1 cellular context compared by ENCODE assay signal in the genomic region with DNA sequence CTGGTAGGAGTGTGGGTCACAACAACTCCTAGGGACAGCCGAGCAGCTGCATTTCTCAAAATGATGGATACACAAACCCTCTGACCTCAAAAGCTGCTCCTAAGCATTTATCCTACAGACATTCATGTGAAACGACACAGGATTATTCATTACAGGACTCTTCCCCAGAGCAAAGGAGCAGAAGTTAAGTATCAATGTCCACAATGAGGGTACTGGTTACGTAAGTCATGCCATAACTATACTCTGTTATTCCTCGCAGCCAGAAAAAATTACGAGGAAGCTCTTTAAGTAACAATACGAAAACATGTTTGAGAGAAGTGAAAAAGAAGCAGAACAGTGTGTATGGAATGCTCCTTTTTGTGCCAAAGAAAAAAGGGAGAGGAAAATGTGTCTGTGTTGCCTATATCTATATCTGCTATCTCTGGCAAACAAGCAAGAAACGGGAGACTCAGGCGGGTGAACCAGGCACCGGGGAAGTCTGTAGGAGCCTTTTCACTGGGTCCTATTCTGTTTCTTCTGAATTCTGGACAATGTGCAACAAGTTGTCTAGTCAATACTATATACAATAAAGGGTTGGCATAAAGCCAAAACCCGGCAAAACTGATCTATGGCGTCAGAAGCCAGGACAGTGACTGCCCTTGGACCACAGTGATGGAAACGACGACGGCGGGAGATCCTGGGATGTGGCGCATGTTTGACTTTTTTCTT.
TF ChIP-seq lines count a peak whose summit lies in the region.

No MANE protein-coding gene starts in this region.

TF ChIP-seq in HepG2, 621 proteins besides CTCF, POLR2A, EP300 and RAD21 (continued from another document):
- no peak for TF ChIP-seq ATRX (CRISPR knock-in tag; IDR thresholded peaks at IDR 0.05; ENCODE audit: borderline replicate concordance)
- 0 out of 2 replicates have a peak, but pooled peaks have one; percentile 19 for TF ChIP-seq RCOR2 (CRISPR knock-in tag; IDR thresholded peaks at IDR 0.05)
- TF ChIP-seq ZNF431 (CRISPR knock-in tag; IDR thresholded peaks at IDR 0.05; ENCODE audit: borderline replicate concordance, low read depth), result no peak; the same call in 1 of the 2 replicates
- no peak for TF ChIP-seq PRPF4 (IDR thresholded peaks at IDR 0.05; ENCODE audit: low read depth, low read length, poor library complexity, severe bottlenecking)
- no peak for TF ChIP-seq ZSCAN22 (CRISPR knock-in tag; IDR thresholded peaks at IDR 0.05)
- no peak for TF ChIP-seq RFXANK (CRISPR knock-in tag; IDR thresholded peaks at IDR 0.05)
- no peak for TF ChIP-seq CREB1 (IDR thresholded peaks at IDR 0.05)
- TF ChIP-seq CREB1 (CRISPR knock-in tag; IDR thresholded peaks at IDR 0.05), result no peak
- TF ChIP-seq ZBTB34 (CRISPR knock-in tag; IDR thresholded peaks at IDR 0.05), result no peak
- no peak for TF ChIP-seq SP4 (CRISPR knock-in tag; IDR thresholded peaks at IDR 0.05)
- no peak for TF ChIP-seq ZNF768 (CRISPR knock-in tag; IDR thresholded peaks at IDR 0.05)
- no peak for TF ChIP-seq TBL1XR1 (IDR thresholded peaks at IDR 0.05; ENCODE audit: borderline replicate concordance, low read length, partially characterized antibody)
- TF ChIP-seq ZNF136 (CRISPR knock-in tag; IDR thresholded peaks at IDR 0.05; ENCODE audit: low read depth), result no peak
- no peak for TF ChIP-seq ZNF281 (CRISPR knock-in tag; IDR thresholded peaks at IDR 0.05; ENCODE audit: borderline replicate concordance)
- TF ChIP-seq ZNF563 (CRISPR knock-in tag; IDR thresholded peaks at IDR 0.05), result no peak
- 0 out of 2 replicates have a peak, but pooled peaks have one; percentile 7 for TF ChIP-seq ZNF501 (CRISPR knock-in tag; IDR thresholded peaks at IDR 0.05)
- TF ChIP-seq ZNF713 (CRISPR knock-in tag; IDR thresholded peaks at IDR 0.05), result no peak
- no peak for TF ChIP-seq ZSCAN29 (CRISPR knock-in tag; conservative IDR thresholded peaks at IDR 0.05)
- TF ChIP-seq DMAP1 (CRISPR knock-in tag; IDR thresholded peaks at IDR 0.05), result peak; percentile 44; the same call in 1 of the 2 replicates
- TF ChIP-seq RORA (CRISPR knock-in tag; IDR thresholded peaks at IDR 0.05), result no peak
- TF ChIP-seq RBFOX2 (IDR thresholded peaks at IDR 0.05; ENCODE audit: low read depth, low read length), result no peak
- TF ChIP-seq ZNF256 (CRISPR knock-in tag; conservative IDR thresholded peaks at IDR 0.05), result no peak
- no peak for TF ChIP-seq CCDC6 (CRISPR knock-in tag; IDR thresholded peaks at IDR 0.05)
- TF ChIP-seq MLXIP (CRISPR knock-in tag; IDR thresholded peaks at IDR 0.05; ENCODE audit: borderline replicate concordance), result no peak
- no peak for TF ChIP-seq CC2D1A (CRISPR knock-in tag; IDR thresholded peaks at IDR 0.05)
- TF ChIP-seq MEIS1 (CRISPR knock-in tag; IDR thresholded peaks at IDR 0.05; ENCODE audit: borderline replicate concordance), result peak; percentile 24; the same call in 1 of the 2 replicates
- no peak for TF ChIP-seq MZF1 (CRISPR knock-in tag; IDR thresholded peaks at IDR 0.05; ENCODE audit: borderline replicate concordance)
- no peak for TF ChIP-seq ZNF841 (CRISPR knock-in tag; IDR thresholded peaks at IDR 0.05; ENCODE audit: borderline replicate concordance)
- TF ChIP-seq TAF15 (IDR thresholded peaks at IDR 0.05; ENCODE audit: low read depth, low read length, poor library complexity, severe bottlenecking), result no peak
- 0 out of 2 replicates have a peak, but pooled peaks have one; percentile 24 for TF ChIP-seq KDM2A (CRISPR knock-in tag; IDR thresholded peaks at IDR 0.05; ENCODE audit: borderline replicate concordance, low read depth)
- TF ChIP-seq MYNN (CRISPR knock-in tag; IDR thresholded peaks at IDR 0.05; ENCODE audit: low read depth), result no peak
- TF ChIP-seq ZNF749 (CRISPR knock-in tag; IDR thresholded peaks at IDR 0.05; ENCODE audit: borderline replicate concordance), result no peak
- no peak for TF ChIP-seq MYPOP (CRISPR knock-in tag; IDR thresholded peaks at IDR 0.05)
- TF ChIP-seq ZNF556 (CRISPR knock-in tag; IDR thresholded peaks at IDR 0.05; ENCODE audit: borderline replicate concordance), result no peak
- TF ChIP-seq ZNF24 (IDR thresholded peaks at IDR 0.05), result no peak
- TF ChIP-seq ZBTB7B (CRISPR knock-in tag; IDR thresholded peaks at IDR 0.05), result no peak
- TF ChIP-seq MAX (IDR thresholded peaks at IDR 0.05), result peak; percentile 13; the same call in 1 of the 2 replicates
- 0 out of 2 replicates have a peak, but pooled peaks have one; percentile 61 for TF ChIP-seq ZNF230 (CRISPR knock-in tag; IDR thresholded peaks at IDR 0.05)
- TF ChIP-seq ZNF781 (CRISPR knock-in tag; IDR thresholded peaks at IDR 0.05; ENCODE audit: borderline replicate concordance, not compliant biosample characterization), result no peak
- no peak for TF ChIP-seq YEATS2 (CRISPR knock-in tag; IDR thresholded peaks at IDR 0.05; ENCODE audit: borderline replicate concordance)
- peak; percentile 73 for TF ChIP-seq ZNF543 (CRISPR knock-in tag; IDR thresholded peaks at IDR 0.05)
- TF ChIP-seq HNRNPUL1 (IDR thresholded peaks at IDR 0.05; ENCODE audit: low read depth, low read length), result no peak
- no peak for TF ChIP-seq HOXA9 (CRISPR knock-in tag; IDR thresholded peaks at IDR 0.05; ENCODE audit: borderline replicate concordance)
- TF ChIP-seq ZNF670 (CRISPR knock-in tag; IDR thresholded peaks at IDR 0.05; ENCODE audit: borderline replicate concordance), result no peak
- TF ChIP-seq TOE1 (CRISPR knock-in tag; IDR thresholded peaks at IDR 0.05), result 0 out of 2 replicates have a peak, but pooled peaks have one; percentile 38
- TF ChIP-seq ZNF891 (CRISPR knock-in tag; IDR thresholded peaks at IDR 0.05), result no peak
- TF ChIP-seq CBX2 (IDR thresholded peaks at IDR 0.05; ENCODE audit: low read depth, low read length), result no peak
- no peak for TF ChIP-seq CBX2 (CRISPR knock-in tag; IDR thresholded peaks at IDR 0.05; ENCODE audit: low read depth)
- TF ChIP-seq ZNF597 (CRISPR knock-in tag; IDR thresholded peaks at IDR 0.05), result no peak
- no peak for TF ChIP-seq TCF7L2 (IDR thresholded peaks at IDR 0.05; ENCODE audit: low read depth, low read length)
- TF ChIP-seq GATA4 (IDR thresholded peaks at IDR 0.05; ENCODE audit: borderline replicate concordance, low read depth), result no peak
- TF ChIP-seq CENPX (CRISPR knock-in tag; IDR thresholded peaks at IDR 0.05), result no peak
- TF ChIP-seq STAT5B (CRISPR knock-in tag; IDR thresholded peaks at IDR 0.05), result no peak
- TF ChIP-seq PHF21A (CRISPR knock-in tag; IDR thresholded peaks at IDR 0.05), result peak; percentile 58
- 0 out of 2 replicates have a peak, but pooled peaks have one; percentile 85 for TF ChIP-seq RARG (CRISPR knock-in tag; IDR thresholded peaks at IDR 0.05; ENCODE audit: low read depth)
- TF ChIP-seq PHF5A (CRISPR knock-in tag; IDR thresholded peaks at IDR 0.05; ENCODE audit: low read depth, unreplicated experiment), result no peak
- TF ChIP-seq ZNF253 (CRISPR knock-in tag; IDR thresholded peaks at IDR 0.05; ENCODE audit: borderline replicate concordance), result no peak
- no peak for TF ChIP-seq MTERF4 (CRISPR knock-in tag; IDR thresholded peaks at IDR 0.05)
- TF ChIP-seq FOXA1 (IDR thresholded peaks at IDR 0.05), result no peak
- TF ChIP-seq FOXA1 (CRISPR knock-in tag; IDR thresholded peaks at IDR 0.05), result 0 out of 2 replicates have a peak, but pooled peaks have one; percentile 6
- no peak for TF ChIP-seq TBP (CRISPR knock-in tag; IDR thresholded peaks at IDR 0.05)
- no peak for TF ChIP-seq HCFC1 (IDR thresholded peaks at IDR 0.05; ENCODE audit: low read depth, low read length)
